In genomic region chr16:77277141-77277540, GRCh38 we compare ENCODE assay signal across 13 cellular contexts.
DNase-seq lines count a peak whose midpoint lies in the region; ATAC-seq and TF ChIP-seq lines count a peak whose summit lies in the region.
"Had no signal": no experiment of that assay in that cellular context is flagged by ENCODE, and none has a peak within 500 bp of the region (broad histone marks: within the 10 kb centered on the region; RNA-seq: fewer than 3 reads in every experiment).

No MANE protein-coding gene starts in this region.

- no peak overlapping the region for H3K4me2 ChIP-seq in DND-41 (ENCODE audit: insufficient read depth, low read length)
- H3K4me2 ChIP-seq in Loucy (ENCODE audit: low read depth, low read length, poor library complexity, severe bottlenecking): no peak overlapping the region
- H3K4me2 ChIP-seq: A549 had no signal

- DNase-seq in DND-41 (no peak), myocyte (ENCODE audit: low read depth) (peak; percentile 87), right atrium auricular region (ENCODE audit: low spot score) (no peak)
- DNase-seq: BE2C; Caco-2; CD8-positive, alpha-beta memory T cell; GOT3; H9 had no signal

- no peak overlapping the region for H3K9ac ChIP-seq in DND-41 (ENCODE audit: low read depth, low read length)
- no peak overlapping the region for H3K9ac ChIP-seq in Loucy (ENCODE audit: low read depth, low read length, poor library complexity, severe bottlenecking)

- H3F3A ChIP-seq in Loucy (ENCODE audit: low read depth): no peaks in the 10 kb centered on the region

- H4K20me1 ChIP-seq in DND-41 (ENCODE audit: insufficient read depth, low read length): no peaks in the 10 kb centered on the region
- H4K20me1 ChIP-seq in Loucy (ENCODE audit: insufficient read depth, low read length, poor library complexity, severe bottlenecking): no peaks in the 10 kb centered on the region

- H2AFZ ChIP-seq in DND-41 (ENCODE audit: low read depth, low read length) (no peak overlapping the region), Loucy (ENCODE audit: low read length) (peak overlapping the region; percentile 58)

- H3K27me3 ChIP-seq in DND-41 (ENCODE audit: insufficient read depth, low read length, poor library complexity): no peaks in the 10 kb centered on the region
- no peaks in the 10 kb centered on the region for H3K27me3 ChIP-seq in Loucy (ENCODE audit: insufficient read depth, low read length, poor library complexity, severe bottlenecking)
- H3K27me3 ChIP-seq in right atrium auricular region: no peaks in the 10 kb centered on the region
- H3K27me3 ChIP-seq: BE2C had no signal

- ATAC-seq in DND-41 (ENCODE audit: insufficient read depth, low read depth) (no peak), HG03159 (IDR thresholded peaks at IDR 0.05; ENCODE audit: unreplicated experiment) (no peak), HG03469 (IDR thresholded peaks at IDR 0.05; ENCODE audit: unreplicated experiment) (no peak)
- ATAC-seq: A549, GM12878 had no signal

- no peaks in the 10 kb centered on the region for H3K9me2 ChIP-seq in Loucy (replicated peaks; ENCODE audit: low read depth, low read length)

- no peaks in the 10 kb centered on the region for H3K9me3 ChIP-seq in DND-41 (ENCODE audit: insufficient read depth, low read length, severe bottlenecking)
- no peaks in the 10 kb centered on the region for H3K9me3 ChIP-seq in Loucy (ENCODE audit: insufficient read depth, low read depth, low read length)
- H3K9me3 ChIP-seq in right atrium auricular region: no peaks in the 10 kb centered on the region
- H3K9me3 ChIP-seq: A549, BE2C had no signal

- H3K79me2 ChIP-seq in DND-41 (ENCODE audit: insufficient read depth, low read length) (no peaks in the 10 kb centered on the region), Loucy (ENCODE audit: insufficient read depth, low read length) (no peaks in the 10 kb centered on the region)

- no peaks in the 10 kb centered on the region for H3K36me3 ChIP-seq in DND-41 (ENCODE audit: insufficient read depth, low read length)
- H3K36me3 ChIP-seq in Loucy (ENCODE audit: insufficient read depth, low read length): no peaks in the 10 kb centered on the region
- H3K36me3 ChIP-seq in right atrium auricular region: no peaks in the 10 kb centered on the region
- H3K36me3 ChIP-seq: BE2C had no signal

- no peak for TF ChIP-seq CTCF in DND-41 (IDR thresholded peaks at IDR 0.05; ENCODE audit: borderline replicate concordance, extremely low read depth, low read length, poor library complexity, severe bottlenecking)
- TF ChIP-seq CTCF in Loucy (conservative IDR thresholded peaks at IDR 0.05; ENCODE audit: low read length): no peak
- TF ChIP-seq CTCF in right atrium auricular region (IDR thresholded peaks at IDR 0.05): no peak

- peak overlapping the region; percentile 24; the same call in 1 of the 2 replicates for H3K27ac ChIP-seq in DND-41 (ENCODE audit: low read length)
- no peak overlapping the region for H3K27ac ChIP-seq in right atrium auricular region
- H3K27ac ChIP-seq: A549 had no signal

- H3K4me3 ChIP-seq in DND-41 (ENCODE audit: low read depth in 1 of 2, low read length in 2 of 2) (no peak overlapping the region), Loucy (ENCODE audit: low read length, poor library complexity, severe bottlenecking) (no peak overlapping the region), right atrium auricular region (no peak overlapping the region)
- H3K4me3 ChIP-seq: A549, GM12878 had no signal

- H3K4me1 ChIP-seq in DND-41 (ENCODE audit: insufficient read depth, low read length) (peaks cover 38% of the 10 kb centered on the region), Loucy (ENCODE audit: insufficient read depth, low read length, poor library complexity, severe bottlenecking) (peaks cover 19% of the 10 kb centered on the region), right atrium auricular region (no peaks in the 10 kb centered on the region)
- H3K4me1 ChIP-seq: A549, BE2C had no signal
